Comparison of ENCODE assay signal across 8 cellular contexts in genomic region chr17:7403902-7404736, GRCh38. TPM values are rescaled to one million over a fixed set of nuclear protein-coding genes. Genes with fewer than 3 reads are reported as not detected.
A peak's percentile ranks its signal among the peaks of the same experiment; 100 is the strongest.
DNase-seq lines count a peak whose midpoint lies in the region; ATAC-seq and TF ChIP-seq lines count a peak whose summit lies in the region.

Gene TMEM256, minus strand, starts transcription at chr17:7404097. Its CDS starts 13 bp downstream, at chr17:7404084.

- peak within 1 kb of the TSS; percentile 70 for H3K27ac Mint-ChIP-seq in T-helper 17 cell
- peak within 1 kb of the TSS; percentile 97 for H3K27ac Mint-ChIP-seq in progenitor cell of endocrine pancreas

- H3K36me3 ChIP-seq in left ventricle myocardium inferior = no peaks in the 10 kb centered on the region

- DNase-seq in GM13976 (ENCODE audit: low spot score) (peak; percentile 97), NCI-H1694 treated with DMSO at 0.1 percent for 48 hours (lab: John Stamatoyannopoulos, UW) (peak; percentile 97), T-helper 17 cell (peak; percentile 82 to 96 (median 89)), amygdala (lab: John Stamatoyannopoulos, UW) (peak; percentile 75 to 100 (median 99)), left ventricle myocardium inferior (peak; percentile 99), progenitor cell of endocrine pancreas (ENCODE audit: low spot score, unreplicated experiment) (peak; percentile 95), ureter (ENCODE audit: low spot score) (peak; percentile 98)

- H3K4me1 Mint-ChIP-seq in T-helper 17 cell = peaks cover 21% of the 10 kb centered on the region
- H3K4me1 Mint-ChIP-seq in progenitor cell of endocrine pancreas (ENCODE audit: low read depth) = peaks cover 12% of the 10 kb centered on the region

- H3K27ac ChIP-seq in left ventricle myocardium inferior (replicated peaks) = peak within 1 kb of the TSS; percentile 96

- H3K36me3 Mint-ChIP-seq in T-helper 17 cell (ENCODE audit: low read depth) = peaks cover 2% of the 10 kb centered on the region
- peaks cover 4% of the 10 kb centered on the region for H3K36me3 Mint-ChIP-seq in progenitor cell of endocrine pancreas (ENCODE audit: insufficient read depth)

- H3K27me3 ChIP-seq in left ventricle myocardium inferior (ENCODE audit: low read depth) = no peaks in the 10 kb centered on the region

- TF ChIP-seq CTCF in GM13976 (IDR thresholded peaks at IDR 0.05; ENCODE audit: borderline replicate concordance, control extremely low read depth, extremely low read depth, insufficient read depth, missing control alignments) (no peak), left ventricle myocardium inferior (IDR thresholded peaks at IDR 0.05; ENCODE audit: borderline replicate concordance) (no peak), progenitor cell of endocrine pancreas (IDR thresholded peaks at IDR 0.05; ENCODE audit: unreplicated experiment) (peak; percentile 20)

- no peaks in the 10 kb centered on the region for H3K27me3 Mint-ChIP-seq in T-helper 17 cell
- peaks cover 19% of the 10 kb centered on the region for H3K27me3 Mint-ChIP-seq in progenitor cell of endocrine pancreas

- intact Hi-C loops in left ventricle myocardium inferior (cut with micrococcal nuclease) = no loop called here

- H3K4me3 Mint-ChIP-seq in T-helper 17 cell (peak within 1 kb of the TSS; percentile 93), progenitor cell of endocrine pancreas (ENCODE audit: low read depth) (peak within 1 kb of the TSS; percentile 83)

- peak within 1 kb of the TSS; percentile 78 for H3K4me3 ChIP-seq in left ventricle myocardium inferior

- H3K9me3 Mint-ChIP-seq in progenitor cell of endocrine pancreas (ENCODE audit: low read depth) = no peaks in the 10 kb centered on the region

- peaks cover 32% of the 10 kb centered on the region for H3K4me1 ChIP-seq in left ventricle myocardium inferior

- in situ Hi-C loops in GM13976 (cut with MboI; ENCODE audit: low sequenced_read_pairs, unreplicated experiment) = no loop called here

- H3K9me3 ChIP-seq in T-helper 17 cell (ENCODE audit: control insufficient read depth, low read length, poor library complexity, severe bottlenecking) (no peaks in the 10 kb centered on the region), left ventricle myocardium inferior (replicated peaks) (no peaks in the 10 kb centered on the region)

- peak; percentile 91 for ATAC-seq in HG02884 (IDR thresholded peaks at IDR 0.05; ENCODE audit: unreplicated experiment)
- ATAC-seq in T-helper 17 cell = peak; percentile 92

RNA-seq across cellular contexts. Expression of gene TMEM256, which starts in this region (rescaled TPM):
- total RNA-seq in T-helper 17 cell (10 to 100 TPM; 27.3 to 31.7 TPM), left ventricle myocardium inferior (67.8 TPM), progenitor cell of endocrine pancreas (89.2 and 102 TPM in 2 replicates), ureter (115 TPM)

Comparison
In these comparisons a context has a peak if more than half of its experiments do, and no peak if none do; other contexts are left out.
1. Peak in every context shown above with its lines: DNase-seq, ATAC-seq, H3K4me3 ChIP-seq and H3K27ac ChIP-seq.